ENCODE assay signal across 1 cellular context in genomic region chr19:571127-571974, GRCh38.
TF ChIP-seq lines count a peak whose summit lies in the region.

No MANE protein-coding gene starts in this region.

TF ChIP-seq in GM12878, 131 proteins besides CTCF, POLR2A, EP300 and RAD21 (continued from another document):
- TF ChIP-seq TCF12 (IDR thresholded peaks at IDR 0.05; ENCODE audit: low read depth, low read length) (0 out of 2 replicates have a peak, but pooled peaks have one; percentile 27), SIN3A (IDR thresholded peaks at IDR 0.05; ENCODE audit: low read depth, low read length) (peak; percentile 51; the same call in 1 of the 2 replicates), HDGF (IDR thresholded peaks at IDR 0.05) (peak; percentile 94), IKZF2 (IDR thresholded peaks at IDR 0.05) (peak; percentile 63 to 71), GATAD2B (conservative IDR thresholded peaks at IDR 0.05; ENCODE audit: low read depth) (peak; percentile 86), CREB1 (IDR thresholded peaks at IDR 0.05; ENCODE audit: low read depth) (peak; percentile 22; the same call in 1 of the 2 replicates), RUNX3 (IDR thresholded peaks at IDR 0.05; ENCODE audit: low read length) (peak; percentile 25; the same call in 1 of the 2 replicates), RELB (IDR thresholded peaks at IDR 0.05; ENCODE audit: low read depth) (peak; percentile 46; the same call in 1 of the 2 replicates), BHLHE40 (IDR thresholded peaks at IDR 0.05; ENCODE audit: borderline replicate concordance in 1 of 2, low read depth in 2 of 2, low read length in 1 of 2) (peak in 1 of 2 experiments; percentile 40; a peak in 1 of 4 replicates), DPF2 (IDR thresholded peaks at IDR 0.05) (peak; percentile 51; the same call in 1 of the 2 replicates), MTA2 (IDR thresholded peaks at IDR 0.05; ENCODE audit: low read depth) (0 out of 2 replicates have a peak, but pooled peaks have one; percentile 25), MTA3 (IDR thresholded peaks at IDR 0.05; ENCODE audit: borderline replicate concordance, low read length) (peak; percentile 51; the same call in 1 of the 2 replicates), IKZF1 (conservative IDR thresholded peaks at IDR 0.05) (peak; percentile 85), ESRRA (IDR thresholded peaks at IDR 0.05; ENCODE audit: low read length) (no peak), IRF3 (IDR thresholded peaks at IDR 0.05) (no peak), BACH1 (IDR thresholded peaks at IDR 0.05; ENCODE audit: borderline replicate concordance) (no peak), E2F8 (IDR thresholded peaks at IDR 0.05; ENCODE audit: low read depth, partially characterized antibody) (peak; percentile 58), E2F4 (IDR thresholded peaks at IDR 0.05; ENCODE audit: low read depth, low read length) (0 out of 2 replicates have a peak, but pooled peaks have one; percentile 48), KDM1A (IDR thresholded peaks at IDR 0.05; ENCODE audit: borderline replicate concordance) (no peak), PRDM15 (CRISPR knock-in tag; IDR thresholded peaks at IDR 0.05) (no peak), YBX1 (IDR thresholded peaks at IDR 0.05) (no peak), SPI1 (IDR thresholded peaks at IDR 0.05; ENCODE audit: borderline replicate concordance, insufficient read depth, low read depth, low read length) (peak; percentile 49; the same call in 1 of the 2 replicates), FOXK2 (IDR thresholded peaks at IDR 0.05) (no peak; the same call in 1 of the 2 replicates), NRF1 (conservative IDR thresholded peaks at IDR 0.05; ENCODE audit: low read depth, low read length) (no peak), CHD1 (IDR thresholded peaks at IDR 0.05; ENCODE audit: low read depth, low read length) (0 out of 2 replicates have a peak, but pooled peaks have one; percentile 31), MLLT1 (IDR thresholded peaks at IDR 0.05) (0 out of 2 replicates have a peak, but pooled peaks have one; percentile 54), NBN (IDR thresholded peaks at IDR 0.05) (peak; percentile 85; the same call in 1 of the 2 replicates), SP1 (IDR thresholded peaks at IDR 0.05; ENCODE audit: low read depth, low read length) (no peak), PML (IDR thresholded peaks at IDR 0.05; ENCODE audit: low read length) (peak; percentile 50), PKNOX1 (IDR thresholded peaks at IDR 0.05) (peak; percentile 77), EED (IDR thresholded peaks at IDR 0.05; ENCODE audit: low read depth) (peak; percentile 75; the same call in 1 of the 2 replicates)
